In the genomic region with DNA sequence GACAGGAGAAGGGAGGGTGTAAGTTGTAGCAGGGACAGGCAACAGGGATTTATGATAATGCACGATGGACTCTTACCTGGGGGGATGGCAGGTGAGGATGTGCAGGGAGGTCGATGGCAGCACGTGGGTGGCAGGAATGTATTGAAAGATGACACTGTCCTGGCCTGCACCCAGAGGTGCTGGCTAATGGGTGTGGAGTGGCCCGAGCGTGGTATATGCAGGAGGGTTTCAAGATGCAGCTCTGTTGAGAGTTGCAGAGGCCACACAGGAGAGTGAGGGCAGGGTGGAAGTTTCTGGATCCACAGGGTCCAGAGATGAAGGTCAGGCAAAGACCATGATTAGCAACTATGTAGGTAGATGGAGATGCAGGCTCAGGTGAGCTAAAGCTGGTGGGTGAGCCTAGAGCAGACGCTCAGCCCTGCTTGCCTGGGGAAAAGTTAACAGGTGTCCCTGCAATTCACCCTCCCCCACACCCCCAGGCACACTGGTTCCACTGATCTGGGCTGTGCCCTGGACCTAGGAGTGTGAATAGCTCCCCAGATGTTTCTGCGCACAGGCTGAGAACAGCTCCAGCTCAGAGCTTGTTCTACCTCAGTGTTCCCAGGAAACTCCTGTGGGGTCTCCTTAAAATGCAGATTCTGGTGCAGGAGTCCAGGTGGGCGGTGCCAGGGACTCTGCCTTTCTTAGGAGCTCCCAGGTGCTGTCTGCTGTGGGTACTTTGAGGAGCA, we compare ENCODE assay signal across 24 cellular contexts. TPM values are rescaled to one million over a fixed set of nuclear protein-coding genes. Genes with fewer than 3 reads are reported as not detected.
"Had no signal": no experiment of that assay in that cellular context is flagged by ENCODE, and none has a peak within 500 bp of the region (broad histone marks: within the 10 kb centered on the region; RNA-seq: fewer than 3 reads in every experiment).

No MANE protein-coding gene starts in this region.

- H3K4me1 ChIP-seq: psoas muscle, right atrium auricular region, stomach, suprapubic skin, transverse colon, uterus had no signal

- H3K36me3 ChIP-seq: cardiac muscle cell, heart right ventricle, ovary, right atrium auricular region, stomach, suprapubic skin, transverse colon, uterus had no signal

- H3K27ac ChIP-seq: cardiac muscle cell, heart right ventricle, ovary, psoas muscle, right atrium auricular region, stomach, suprapubic skin, transverse colon, uterus had no signal

- H3K27me3 ChIP-seq: cardiac muscle cell, ovary, right atrium auricular region, stomach, suprapubic skin, transverse colon, uterus had no signal

- H3K27ac Mint-ChIP-seq: activated CD8-positive, alpha-beta T cell treated with anti-CD3 and anti-CD28 coated beads, Interleukin-2, amount 10 ng/mL, durations not matched to agents 7 days and 5 days; activated naive CD8-positive, alpha-beta T cell treated with anti-CD3 and anti-CD28 coated beads, Interleukin-2, amount 10 ng/mL, durations not matched to agents 7 days and 5 days; dendritic cell treated with granulocyte-macrophage colony-stimulating factor and Interleukin-4, amounts not matched to agents 40 ng/mL and 50 ng/mL, for 4 days; memory B cell had no signal

- H3K4me3 Mint-ChIP-seq: activated CD8-positive, alpha-beta T cell treated with anti-CD3 and anti-CD28 coated beads, Interleukin-2, amount 10 ng/mL, durations not matched to agents 7 days and 5 days; activated naive CD8-positive, alpha-beta T cell treated with anti-CD3 and anti-CD28 coated beads, Interleukin-2, amount 10 ng/mL, durations not matched to agents 7 days and 5 days; dendritic cell treated with granulocyte-macrophage colony-stimulating factor and Interleukin-4, amounts not matched to agents 40 ng/mL and 50 ng/mL, for 4 days; memory B cell had no signal

- H3K4me1 Mint-ChIP-seq: activated naive CD8-positive, alpha-beta T cell treated with anti-CD3 and anti-CD28 coated beads, Interleukin-2, amount 10 ng/mL, durations not matched to agents 7 days and 5 days; memory B cell had no signal

- H3K9me3 ChIP-seq: ovary, psoas muscle, right atrium auricular region, suprapubic skin, transverse colon, uterus had no signal

- H3K4me3 ChIP-seq: cardiac muscle cell, heart right ventricle, ovary, psoas muscle, right atrium auricular region, stomach, suprapubic skin, transverse colon, uterus had no signal

- H3K9me3 Mint-ChIP-seq: activated naive CD8-positive, alpha-beta T cell treated with anti-CD3 and anti-CD28 coated beads, Interleukin-2, amount 10 ng/mL, durations not matched to agents 7 days and 5 days; dendritic cell treated with granulocyte-macrophage colony-stimulating factor and Interleukin-4, amounts not matched to agents 40 ng/mL and 50 ng/mL, for 4 days had no signal

- ATAC-seq: activated CD8-positive, alpha-beta T cell treated with anti-CD3 and anti-CD28 coated beads, Interleukin-2, amount 10 ng/mL, durations not matched to agents 7 days and 5 days; heart right ventricle; left colon; psoas muscle had no signal

- DNase-seq: activated CD4-positive, alpha-beta T cell treated with anti-CD3 and anti-CD28 coated beads for 1 hour; activated CD4-positive, alpha-beta T cell treated with anti-CD3 and anti-CD28 coated beads, Interleukin-2, amount 50 U/mL, for 1 hour; activated CD8-positive, alpha-beta T cell treated with anti-CD3 and anti-CD28 coated beads, Interleukin-2, amount 10 ng/mL, durations not matched to agents 7 days and 5 days; activated naive CD4-positive, alpha-beta T cell treated with Interleukin-2 at 50 U/mL for 16 hours; activated naive CD8-positive, alpha-beta T cell treated with anti-CD3 and anti-CD28 coated beads, Interleukin-2, amount 10 ng/mL, durations not matched to agents 7 days and 5 days; activated T-cell treated with anti-CD3 and anti-CD28 coated beads, Interleukin-2, amount 50 U/mL, for 48 hours; amygdala; effector CD8-positive, alpha-beta T cell; erythroblast; foreskin fibroblast; heart right ventricle; left colon; ovary; psoas muscle; stimulated activated CD4-positive, alpha-beta T cell treated with anti-CD3 and anti-CD28 coated beads, Interleukin-4, amount 100 ng/mL, for 24 hours; stomach; T-helper 9 cell; transverse colon; uterus had no signal

- H3K36me3 Mint-ChIP-seq: activated naive CD8-positive, alpha-beta T cell treated with anti-CD3 and anti-CD28 coated beads, Interleukin-2, amount 10 ng/mL, durations not matched to agents 7 days and 5 days; memory B cell had no signal

RNA-seq across cellular contexts. Expression of a gene that starts 21.5 kb away (rescaled TPM):
- total RNA-seq: activated CD8-positive, alpha-beta T cell treated with anti-CD3 and anti-CD28 coated beads, Interleukin-2, amount 10 ng/mL, durations not matched to agents 7 days and 5 days had no signal
